8 cellular contexts compared by ENCODE assay signal in genomic region chr15:47196057-47196456, GRCh38.
DNase-seq lines count a peak whose midpoint lies in the region; ATAC-seq, FAIRE-seq and TF ChIP-seq lines count a peak whose summit lies in the region.

No MANE protein-coding gene starts in this region.

- H3K27me3 ChIP-seq in SJSA1 (replicated peaks) (no peaks in the 10 kb centered on the region), K562 (ENCODE audit: control insufficient read depth in 2 of 2, insufficient read depth in 2 of 2, low read length in 2 of 2) (no peaks in the 10 kb centered on the region), iPS-18a (ENCODE audit: control insufficient read depth, insufficient read depth, low read length) (peaks cover 12% of the 10 kb centered on the region), smooth muscle cell (ENCODE audit: low read depth) (no peaks in the 10 kb centered on the region)

- no peaks in the 10 kb centered on the region for H3F3A ChIP-seq in smooth muscle cell (ENCODE audit: low read depth)

- in situ Hi-C loops in K562 (cut with MboI) = no loop called here

- intact Hi-C loops in K562 (cut with micrococcal nuclease) = loop anchor here (5.0 to 10.0 kb wide), 3 partner anchors 1091 to 1481 kb away; no protein-coding TSS in a partner anchor

- WGBS in K562 (ENCODE audit: insufficient coverage, low coverage, missing lambda C conversion rate) = 0% methylated on average over 4 of the region's 4 CpGs
- WGBS in smooth muscle cell (ENCODE audit: low lambda C conversion rate) = 1% methylated on average over 4 of the region's 4 CpGs

- TF ChIP-seq CTCF in K562 (IDR thresholded peaks at IDR 0.05 in 2 of 3, conservative IDR thresholded peaks at IDR 0.05 in 1 of 3; ENCODE audit: insufficient read depth in 2 of 3, low read depth in 1 of 3, low read length in 3 of 3) (peak; percentile 37 to 61 (median 57)), smooth muscle cell (IDR thresholded peaks at IDR 0.05; ENCODE audit: borderline replicate concordance, insufficient read depth, poor library complexity, severe bottlenecking) (peak; percentile 87)

- H3K36me3 ChIP-seq in SJSA1 = no peaks in the 10 kb centered on the region
- H3K36me3 ChIP-seq in K562 (ENCODE audit: control insufficient read depth, insufficient read depth, low read length) = no peaks in the 10 kb centered on the region
- H3K36me3 ChIP-seq in iPS-18a (ENCODE audit: control insufficient read depth, low read depth, low read length) = no peaks in the 10 kb centered on the region
- no peaks in the 10 kb centered on the region for H3K36me3 ChIP-seq in smooth muscle cell (ENCODE audit: low read depth)

- H3K9me3 ChIP-seq in SJSA1 (replicated peaks) = no peaks in the 10 kb centered on the region
- no peaks in the 10 kb centered on the region for H3K9me3 ChIP-seq in K562 (replicated peaks; ENCODE audit: control insufficient read depth, insufficient read depth, low read depth, low read length)
- H3K9me3 ChIP-seq in iPS-18a (ENCODE audit: control insufficient read depth, low read depth, low read length) = no peaks in the 10 kb centered on the region
- H3K9me3 ChIP-seq in smooth muscle cell (replicated peaks; ENCODE audit: low read depth) = no peaks in the 10 kb centered on the region

- no peak for TF ChIP-seq EP300 in K562 (IDR thresholded peaks at IDR 0.05; ENCODE audit: low read length)

- H3K4me3 ChIP-seq in SJSA1 = no peak overlapping the region
- no peak overlapping the region for H3K4me3 ChIP-seq in K562
- peak overlapping the region; percentile 19 for H3K4me3 ChIP-seq in iPS-18a (ENCODE audit: low read length)
- no peak overlapping the region for H3K4me3 ChIP-seq in smooth muscle cell

- H4K20me1 ChIP-seq in K562 (replicated peaks; ENCODE audit: control insufficient read depth, insufficient read depth, low read length) (no peaks in the 10 kb centered on the region), smooth muscle cell (ENCODE audit: low read depth) (no peaks in the 10 kb centered on the region)

- BruUV-seq in K562 (replicated peaks; lab: Mats Ljungman, UMichigan) = no TSS peak

- POLR2A ChIA-PET in K562 (lab: Yijun Ruan, JAX) = interaction anchor here (0.5 to 0.9 kb wide), 3 partner anchors 646 to 1141 kb away, joined by 3 to 4 read pairs (median 3); no protein-coding TSS in a partner anchor

- CTCF ChIA-PET in K562 (lab: Yijun Ruan, JAX; ENCODE audit: low intra/inter-chr PET ratio) = interaction anchor here (0.7 kb wide), 1 partner anchor 1090 kb away, joined by 4 read pairs; no protein-coding TSS in a partner anchor

- no peaks in the 10 kb centered on the region for H3K9me1 ChIP-seq in K562 (ENCODE audit: control insufficient read depth, insufficient read depth, low read length)

- H3K4me2 ChIP-seq in K562 (ENCODE audit: insufficient read depth, low read length) (no peak overlapping the region), smooth muscle cell (peak overlapping the region; percentile 60)

- no peak overlapping the region for H3K9ac ChIP-seq in K562 (ENCODE audit: insufficient read depth in 1 of 2, low read depth in 2 of 2, low read length in 2 of 2)
- no peak overlapping the region for H3K9ac ChIP-seq in iPS-18a (ENCODE audit: low read length)
- no peak overlapping the region for H3K9ac ChIP-seq in smooth muscle cell (ENCODE audit: low read depth)

- DNase-seq in GM12891 (ENCODE audit: insufficient read length, low spot score) (no peak), NCI-H1092 (lab: John Stamatoyannopoulos, UW) (peak; percentile 76), SJSA1 (ENCODE audit: low read depth in 1 of 2, low spot score in 2 of 2) (peak; percentile 19 to 69), K562 (ENCODE audit: extremely low read depth in 1 of 4, low spot score in 3 of 4) (peak; percentile 15 to 52 (median 22)), smooth muscle cell (lab: John Stamatoyannopoulos, UW; ENCODE audit: unreplicated experiment) (peak; percentile 21), OCI-M2 (lab: John Stamatoyannopoulos, UW; ENCODE audit: unreplicated experiment) (no peak)

- H3K27ac ChIP-seq in SJSA1 (no peak overlapping the region), K562 (ENCODE audit: extremely low read depth, low read depth, low read length) (no peak overlapping the region), iPS-18a (ENCODE audit: low read length) (no peak overlapping the region), smooth muscle cell (ENCODE audit: low read depth) (no peak overlapping the region)

- TF ChIP-seq POLR2A in GM12891 (IDR thresholded peaks at IDR 0.05; ENCODE audit: low read depth, low read length) (no peak), K562 (conservative IDR thresholded peaks at IDR 0.05) (no peak)

- no peak overlapping the region for H2AFZ ChIP-seq in K562 (ENCODE audit: low read depth, low read length)
- no peak overlapping the region for H2AFZ ChIP-seq in smooth muscle cell (ENCODE audit: low read depth)

- FAIRE-seq in GM12891 (lab: Jason Lieb, UNC) (peak; percentile 76), K562 (lab: Jason Lieb, UNC) (peak; percentile 61)

- H3K4me1 ChIP-seq in SJSA1 (replicated peaks) (no peaks in the 10 kb centered on the region), K562 (replicated peaks in 1 of 2; ENCODE audit: control insufficient read depth in 2 of 2, insufficient read depth in 2 of 2, low read length in 2 of 2) (no peaks in the 10 kb centered on the region), iPS-18a (ENCODE audit: control insufficient read depth, low read depth, low read length) (peaks cover 31% of the 10 kb centered on the region), smooth muscle cell (ENCODE audit: low read depth) (peaks cover 17% of the 10 kb centered on the region)

- H3K79me2 ChIP-seq in K562 (ENCODE audit: control insufficient read depth, insufficient read depth, low read length) = no peaks in the 10 kb centered on the region
- H3K79me2 ChIP-seq in smooth muscle cell (ENCODE audit: low read depth) = no peaks in the 10 kb centered on the region

- peak; percentile 76 for TF ChIP-seq RAD21 in K562 (CRISPR knock-in tag; conservative IDR thresholded peaks at IDR 0.05 in 1 of 2, IDR thresholded peaks at IDR 0.05 in 1 of 2)

- ATAC-seq in HG02623 (IDR thresholded peaks at IDR 0.05; ENCODE audit: unreplicated experiment) (peak; percentile 91), K562 (peak; percentile 63; the same call in 2 of the 3 replicates)

TF ChIP-seq in GM12891, 5 proteins besides CTCF, POLR2A, EP300 and RAD21:
- no peak for TF ChIP-seq SPI1 (IDR thresholded peaks at IDR 0.05; ENCODE audit: low read depth, low read length)
- TF ChIP-seq POLR2AphosphoS5 (IDR thresholded peaks at IDR 0.05; ENCODE audit: low read depth, low read length) = no peak
- no peak for TF ChIP-seq PAX5 (IDR thresholded peaks at IDR 0.05; ENCODE audit: insufficient read depth, low read length, severe bottlenecking)
- no peak for TF ChIP-seq POU2F2 (IDR thresholded peaks at IDR 0.05; ENCODE audit: low read depth, low read length)
- no peak for TF ChIP-seq TAF1 (IDR thresholded peaks at IDR 0.05; ENCODE audit: low read depth, low read length)
TF ChIP-seq in GM12891: peak in this region for 0.

TF ChIP-seq in K562, 482 proteins besides CTCF, POLR2A, EP300 and RAD21 (continues in another document):
- TF ChIP-seq ZZZ3 (IDR thresholded peaks at IDR 0.05) (no peak), U2AF1 (optimal IDR thresholded peaks at IDR 0.05; ENCODE audit: low read depth, low read length) (no peak), SMC3 (conservative IDR thresholded peaks at IDR 0.05; ENCODE audit: insufficient read depth, low read depth, low read length) (peak; percentile 67), ZNF507 (tag; conservative IDR thresholded peaks at IDR 0.05) (no peak)

Comparison
In these comparisons a context has a peak if more than half of its experiments do, and no peak if none do; other contexts are left out.
1. DNase-seq: peak in NCI-H1092 (single experiment), SJSA1 (2 of 2), K562 (4 of 4) and smooth muscle cell (single experiment); none in GM12891 (single experiment) and OCI-M2 (single experiment).